In genomic region chr9:84145780-84146179, GRCh38 we compare ENCODE assay signal across 19 cellular contexts.
"Had no signal": no experiment of that assay in that cellular context is flagged by ENCODE, and none has a peak within 500 bp of the region (broad histone marks: within the 10 kb centered on the region; RNA-seq: fewer than 3 reads in every experiment).

No MANE protein-coding gene starts in this region.

- H3K4me3 ChIP-seq: coronary artery, esophagus muscularis mucosa, gastroesophageal sphincter, heart left ventricle, hepatocyte, left lung, lower lobe of right lung had no signal

- ATAC-seq: effector memory CD8-positive, alpha-beta T cell; foreskin keratinocyte; gastroesophageal sphincter; heart left ventricle; left lung; left ventricle myocardium superior; lower lobe of right lung had no signal

- H3K4me1 ChIP-seq: foreskin keratinocyte had no signal

- DNase-seq: effector CD8-positive, alpha-beta T cell; effector memory CD8-positive, alpha-beta T cell; endodermal cell; foreskin keratinocyte; heart left ventricle; hypothalamus; immature natural killer cell; islet precursor cell; kidney; kidney glomerular epithelial cell; left lung; left ventricle myocardium superior; lower lobe of right lung; mammary epithelial cell; mesendoderm had no signal

- H3K9me3 ChIP-seq: esophagus muscularis mucosa, gastroesophageal sphincter, heart left ventricle, left lung, lower lobe of right lung had no signal

- H3K36me3 ChIP-seq: esophagus muscularis mucosa, gastroesophageal sphincter, heart left ventricle, left lung, lower lobe of right lung had no signal
